30 cellular contexts compared by ENCODE assay signal in the genomic region with DNA sequence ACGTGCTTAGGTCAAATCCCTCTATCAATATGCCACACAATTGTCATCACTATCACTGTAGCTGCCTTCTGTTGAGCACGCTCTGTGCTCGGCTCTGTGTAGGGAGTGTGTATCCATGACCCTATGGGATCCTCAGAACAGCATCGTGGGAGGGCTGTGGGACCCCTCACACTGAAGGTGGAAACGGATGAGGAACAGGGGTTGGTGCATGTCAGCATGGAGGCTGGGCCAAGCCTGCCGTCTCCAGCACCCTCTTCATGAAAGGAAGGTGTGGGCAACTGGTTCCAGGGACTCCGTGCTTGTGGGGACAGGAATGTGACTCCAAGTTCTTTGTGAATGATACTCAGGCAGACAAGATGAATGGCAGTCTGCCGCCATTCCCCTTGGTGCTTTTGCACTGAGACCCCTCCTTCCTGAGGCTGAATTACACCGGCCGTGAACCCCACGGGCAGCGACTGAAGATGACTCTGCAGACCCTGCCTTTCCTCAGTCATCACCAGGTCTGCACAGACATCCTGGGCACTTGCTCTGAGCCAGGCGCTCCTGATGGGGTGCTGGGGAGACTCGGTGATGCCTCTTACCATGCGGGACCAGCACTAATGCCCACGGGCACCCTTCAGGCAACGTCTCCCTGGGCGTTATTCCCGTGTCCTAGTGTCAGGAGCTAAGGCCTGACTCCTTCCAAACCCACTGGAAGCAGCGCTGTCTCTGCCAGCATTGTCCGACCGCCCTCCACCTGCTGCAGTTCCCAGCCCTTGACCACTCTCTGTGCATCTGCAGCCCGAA.
"Had no signal": no experiment of that assay in that cellular context is flagged by ENCODE, and none has a peak within 500 bp of the region (broad histone marks: within the 10 kb centered on the region; RNA-seq: fewer than 3 reads in every experiment).

No MANE protein-coding gene starts in this region.

- H3K27ac ChIP-seq: adrenal gland, RWPE1, SJSA1 had no signal

- H3K9me3 ChIP-seq: adrenal gland, MG63 had no signal

- H3K27ac Mint-ChIP-seq: activated CD8-positive, alpha-beta memory T cell treated with anti-CD3 and anti-CD28 coated beads, Interleukin-2, amount 10 ng/mL, durations not matched to agents 7 days and 5 days; activated CD8-positive, alpha-beta T cell treated with anti-CD3 and anti-CD28 coated beads, Interleukin-2, amount 10 ng/mL, durations not matched to agents 7 days and 5 days; activated naive CD8-positive, alpha-beta T cell treated with anti-CD3 and anti-CD28 coated beads, Interleukin-2, amount 10 ng/mL, durations not matched to agents 7 days and 5 days; activated T-helper 2 cell treated with anti-CD3 and anti-CD28 coated beads, Interferon-gamma antibody, Interleukin-2, Interleukin-4, amounts not matched to agents 10 μg/mL and 5 μg/mL and 100 μg/mL, durations not matched to agents 14 hours and 24 hours and 36 hours; T-helper 2 cell treated with Interferon-gamma antibody and Interleukin-4, amounts not matched to agents 5 μg/mL and 100 μg/mL, for 36 hours had no signal

- H3K27me3 Mint-ChIP-seq: activated CD8-positive, alpha-beta memory T cell treated with anti-CD3 and anti-CD28 coated beads, Interleukin-2, amount 10 ng/mL, durations not matched to agents 7 days and 5 days; activated naive CD8-positive, alpha-beta T cell treated with anti-CD3 and anti-CD28 coated beads, Interleukin-2, amount 10 ng/mL, durations not matched to agents 7 days and 5 days had no signal

- H3K4me1 Mint-ChIP-seq: activated CD8-positive, alpha-beta memory T cell treated with anti-CD3 and anti-CD28 coated beads, Interleukin-2, amount 10 ng/mL, durations not matched to agents 7 days and 5 days; activated naive CD8-positive, alpha-beta T cell treated with anti-CD3 and anti-CD28 coated beads, Interleukin-2, amount 10 ng/mL, durations not matched to agents 7 days and 5 days had no signal

- H3K4me3 Mint-ChIP-seq: activated CD8-positive, alpha-beta memory T cell treated with anti-CD3 and anti-CD28 coated beads, Interleukin-2, amount 10 ng/mL, durations not matched to agents 7 days and 5 days; activated CD8-positive, alpha-beta T cell treated with anti-CD3 and anti-CD28 coated beads, Interleukin-2, amount 10 ng/mL, durations not matched to agents 7 days and 5 days; activated naive CD8-positive, alpha-beta T cell treated with anti-CD3 and anti-CD28 coated beads, Interleukin-2, amount 10 ng/mL, durations not matched to agents 7 days and 5 days; activated T-cell treated with anti-CD3 and anti-CD28 coated beads, Interleukin-2, amount 50 U/mL, for 4 hours; T-helper 2 cell treated with Interferon-gamma antibody and Interleukin-4, amounts not matched to agents 5 μg/mL and 100 μg/mL, for 36 hours had no signal

- H3K4me3 ChIP-seq: adrenal gland, MG63, SJSA1 had no signal

- H3K36me3 Mint-ChIP-seq: activated CD8-positive, alpha-beta memory T cell treated with anti-CD3 and anti-CD28 coated beads, Interleukin-2, amount 10 ng/mL, durations not matched to agents 7 days and 5 days; activated naive CD8-positive, alpha-beta T cell treated with anti-CD3 and anti-CD28 coated beads, Interleukin-2, amount 10 ng/mL, durations not matched to agents 7 days and 5 days had no signal

- H3K36me3 ChIP-seq: adrenal gland, MG63, SJSA1 had no signal

- DNase-seq: activated CD4-positive, alpha-beta T cell treated with anti-CD3 and anti-CD28 coated beads for 48 hours; activated CD4-positive, alpha-beta T cell treated with anti-CD3 and anti-CD28 coated beads, Interleukin-2, amount 50 U/mL, for 4 hours; activated CD8-positive, alpha-beta T cell treated with anti-CD3 and anti-CD28 coated beads, Interleukin-2, amount 10 ng/mL, durations not matched to agents 7 days and 5 days; activated naive CD4-positive, alpha-beta T cell treated with anti-CD3 and anti-CD28 coated beads, Interleukin-2, amount 50 U/mL, for 16 hours; activated naive CD8-positive, alpha-beta T cell treated with anti-CD3 and anti-CD28 coated beads, Interleukin-2, amount 10 ng/mL, durations not matched to agents 7 days and 5 days; activated T-cell treated with anti-CD3 and anti-CD28 coated beads, Interleukin-2, amount 50 U/mL, for 4 hours; adrenal gland; MG63; MV-4-11; NCI-H1092 treated with DMSO at 0.1 percent for 48 hours; NCI-H1417 treated with DMSO at 0.1 percent for 48 hours; NCI-H1694; NCI-H2029; NCI-H2107; NCI-H2171 treated with DMSO at 0.1 percent for 48 hours; NCI-H226; NCI-H526; NCI-H82; NK-92 treated with Interleukin-12 subunit alpha and Interleukin-12 subunit beta, amount 100 ng/mL, for 24 hours; OCI-M1; SHP77; SW 1271 had no signal

- H3K27me3 ChIP-seq: adrenal gland, MG63, SJSA1 had no signal

- H3K4me1 ChIP-seq: adrenal gland, SJSA1 had no signal

- ATAC-seq: activated CD4-positive, CD25-positive, alpha-beta regulatory T cell treated with anti-CD3 and anti-CD28 coated beads, Interleukin-2, amount 50 U/mL, for 24 hours; activated CD8-positive, alpha-beta memory T cell treated with anti-CD3 and anti-CD28 coated beads, Interleukin-2, amount 10 ng/mL, durations not matched to agents 7 days and 5 days; activated CD8-positive, alpha-beta T cell treated with anti-CD3 and anti-CD28 coated beads, Interleukin-2, amount 10 ng/mL, durations not matched to agents 7 days and 5 days; activated T-cell treated with anti-CD3 and anti-CD28 coated beads, Interleukin-2, amount 50 U/mL, for 4 hours; Panc1; SK-N-SH treated with all-trans-retinoic acid at 6 μM for 48 hours had no signal
